ENCODE assay signal across 17 cellular contexts in genomic region chr11:116535954-116536353, GRCh38.
DNase-seq lines count a peak whose midpoint lies in the region; ATAC-seq and TF ChIP-seq lines count a peak whose summit lies in the region.
"Had no signal": no experiment of that assay in that cellular context is flagged by ENCODE, and none has a peak within 500 bp of the region (broad histone marks: within the 10 kb centered on the region; RNA-seq: fewer than 3 reads in every experiment).

No MANE protein-coding gene starts in this region.

- peaks cover 28% of the 10 kb centered on the region for H3K27me3 Mint-ChIP-seq in endodermal cell (ENCODE audit: insufficient read depth)

- H3K27ac Mint-ChIP-seq in endodermal cell = no peak overlapping the region

- no peak overlapping the region for H3K27ac ChIP-seq in endodermal cell (ENCODE audit: low read depth, low read length)

- H3K9me3 ChIP-seq in endodermal cell (ENCODE audit: control insufficient read depth, low read length) = no peaks in the 10 kb centered on the region

- 92 to 95% methylated on average over 6 to 8 of the region's 8 CpGs for WGBS in endodermal cell (ENCODE audit: insufficient coverage in 1 of 2, insufficient read length in 1 of 2), 2 experiments

- no peak overlapping the region for H3K4me3 Mint-ChIP-seq in endodermal cell

- DNase-seq in ELF-1 (ENCODE audit: low read depth, low spot score) (peak; percentile 66), NCI-H69 (lab: John Stamatoyannopoulos, UW) (peak; percentile 60), endodermal cell (peak; percentile 55), retina (peak; percentile 60), SW480 (ENCODE audit: low spot score) (no peak), activated gamma-delta T cell (lab: John Stamatoyannopoulos, UW) (no peak)
- DNase-seq: C1 segment of cervical spinal cord, DMS79, GDM1, GOT3, KBM-7, NCI-H1048, NCI-H2107, NCI-H226, SIG-M5 had no signal

- no peak overlapping the region for H3K4me3 ChIP-seq in endodermal cell (ENCODE audit: low read length)

- peaks cover 2% of the 10 kb centered on the region for H3K9me3 Mint-ChIP-seq in endodermal cell

- no peaks in the 10 kb centered on the region for H3K27me3 ChIP-seq in endodermal cell (ENCODE audit: control insufficient read depth, insufficient read depth, low read length, poor library complexity, severe bottlenecking)

- H3K36me3 ChIP-seq in endodermal cell (ENCODE audit: control insufficient read depth, insufficient read depth, low read length) = no peaks in the 10 kb centered on the region

- ATAC-seq in GM19023 (IDR thresholded peaks at IDR 0.05; ENCODE audit: unreplicated experiment) (no peak), GM19328 (IDR thresholded peaks at IDR 0.05; ENCODE audit: unreplicated experiment) (no peak)

- peak; percentile 28 for TF ChIP-seq CTCF in endodermal cell (conservative IDR thresholded peaks at IDR 0.05)

- peaks cover 8% of the 10 kb centered on the region for H3K4me1 ChIP-seq in endodermal cell (ENCODE audit: control insufficient read depth, insufficient read depth, low read length)

- no peak overlapping the region for H3K9ac ChIP-seq in endodermal cell (ENCODE audit: extremely low read depth, low read length, poor library complexity, severe bottlenecking)

- no peaks in the 10 kb centered on the region for H3K36me3 Mint-ChIP-seq in endodermal cell (ENCODE audit: low read depth)

- peaks cover 31% of the 10 kb centered on the region for H3K4me1 Mint-ChIP-seq in endodermal cell

Comparison
In these comparisons a context has a peak if more than half of its experiments do, and no peak if none do; other contexts are left out.
1. DNase-seq: peak in ELF-1 (single experiment), NCI-H69 (single experiment), endodermal cell (single experiment) and retina (single experiment); none in SW480 (single experiment) and activated gamma-delta T cell (single experiment).